11 cellular contexts compared by ENCODE assay signal in genomic region chr10:119521443-119522204, GRCh38. TPM values are rescaled to one million over a fixed set of nuclear protein-coding genes. Genes with fewer than 3 reads are reported as not detected.
DNase-seq lines count a peak whose midpoint lies in the region; ATAC-seq and TF ChIP-seq lines count a peak whose summit lies in the region.
"Had no signal": no experiment of that assay in that cellular context is flagged by ENCODE, and none has a peak within 500 bp of the region (broad histone marks: within the 10 kb centered on the region; RNA-seq: fewer than 3 reads in every experiment).

No MANE protein-coding gene starts in this region.

- H3K4me3 ChIP-seq in MG63 (no peak overlapping the region), dorsolateral prefrontal cortex (no peak overlapping the region)
- H3K4me3 ChIP-seq: SJCRH30, suprapubic skin had no signal

- H3K36me3 ChIP-seq in MG63: no peaks in the 10 kb centered on the region
- H3K36me3 ChIP-seq: SJCRH30 had no signal

- H3K9me3 ChIP-seq in MG63: no peaks in the 10 kb centered on the region
- H3K9me3 ChIP-seq: SJCRH30, suprapubic skin had no signal

- DNase-seq in EH (ENCODE audit: low read depth) (peak; percentile 88), MG63 (peak; percentile 55), non-pigmented ciliary epithelial cell (ENCODE audit: low read depth) (peak; percentile 60), dorsolateral prefrontal cortex (no peak), CD14-positive monocyte (ENCODE audit: low spot score) (no peak)
- no peak for DNase-seq in central memory CD8-positive, alpha-beta T cell (ENCODE audit: low spot score in 2 of 2)
- DNase-seq: NCI-H1436 treated with DMSO at 0.1 percent for 48 hours had no signal

- intact Hi-C loops in dorsolateral prefrontal cortex (cut with DNase I) (no loop called here), CD14-positive monocyte (cut with micrococcal nuclease) (no loop called here)

- H3K36me3 Mint-ChIP-seq in central memory CD8-positive, alpha-beta T cell (ENCODE audit: insufficient read depth): peaks cover 56% of the 10 kb centered on the region
- H3K36me3 Mint-ChIP-seq in CD14-positive monocyte: peaks cover 64 to 82% of the 10 kb centered on the region in 2 donors

- no peak overlapping the region for H3K4me3 Mint-ChIP-seq in central memory CD8-positive, alpha-beta T cell
- no peak overlapping the region for H3K4me3 Mint-ChIP-seq in CD14-positive monocyte

- peaks cover 42% of the 10 kb centered on the region for H3K4me1 Mint-ChIP-seq in central memory CD8-positive, alpha-beta T cell
- peaks cover 25% of the 10 kb centered on the region for H3K4me1 Mint-ChIP-seq in CD14-positive monocyte

- H3K27ac Mint-ChIP-seq in central memory CD8-positive, alpha-beta T cell (ENCODE audit: low read depth): peak overlapping the region; percentile 92
- peak overlapping the region in 2 of 7 donors; percentile 29 to 36 for H3K27ac Mint-ChIP-seq in CD14-positive monocyte

- no peaks in the 10 kb centered on the region for H3K27me3 Mint-ChIP-seq in central memory CD8-positive, alpha-beta T cell
- H3K27me3 Mint-ChIP-seq in CD14-positive monocyte (ENCODE audit: low read depth in 3 of 3): peaks cover 2% of the 10 kb centered on the region in 3 donors

- H3K27me3 ChIP-seq in MG63: no peaks in the 10 kb centered on the region
- H3K27me3 ChIP-seq in dorsolateral prefrontal cortex: peaks cover 0 to 16% (median 0%) of the 10 kb centered on the region in 45 donors
- H3K27me3 ChIP-seq: SJCRH30, suprapubic skin had no signal

- no peak for ATAC-seq in central memory CD8-positive, alpha-beta T cell (replicated peaks; ENCODE audit: extremely low read depth, poor library complexity, severe bottlenecking)
- ATAC-seq in HG03378 (IDR thresholded peaks at IDR 0.05; ENCODE audit: unreplicated experiment) (no peak), HG02884 (IDR thresholded peaks at IDR 0.05; ENCODE audit: unreplicated experiment) (no peak)

- H3K9me3 Mint-ChIP-seq in central memory CD8-positive, alpha-beta T cell: no peaks in the 10 kb centered on the region
- H3K9me3 Mint-ChIP-seq in CD14-positive monocyte: peaks cover 0 to 2% (median 0%) of the 10 kb centered on the region in 7 donors

- TF ChIP-seq CTCF in dorsolateral prefrontal cortex (IDR thresholded peaks at IDR 0.05 in 54 of 56, conservative IDR thresholded peaks at IDR 0.05 in 2 of 56; ENCODE audit: low read depth in 1 of 56, partially characterized antibody in 56 of 56) (no peak), CD14-positive monocyte (IDR thresholded peaks at IDR 0.05) (no peak)

- no peak overlapping the region for H3K27ac ChIP-seq in dorsolateral prefrontal cortex
- H3K27ac ChIP-seq: SJCRH30, suprapubic skin had no signal

RNA-seq across cellular contexts. Expression of gene RGS10, which starts 20.9 kb away (rescaled TPM):
- 33.7 and 41.1 TPM in 2 replicates for total RNA-seq in MG63 (2014; rRNA removed; shearing (Covaris generic); ENCODE audit: low replicate concordance)
- total RNA-seq in dorsolateral prefrontal cortex: 10 to 100 TPM in 44 of 120 experiments, 1 to 10 TPM in 76; 1.0 to 27.7 (median 8.8) TPM
- 10 to 100 TPM; 75.8 to 87.2 TPM for polyA plus RNA-seq in CD14-positive monocyte
- total RNA-seq: SJCRH30 had no signal

Comparison
In these comparisons a context has a peak if more than half of its experiments do, and no peak if none do; other contexts are left out.
1. DNase-seq: peak in EH (single experiment), MG63 (single experiment) and non-pigmented ciliary epithelial cell (single experiment); none in central memory CD8-positive, alpha-beta T cell (0 of 2), dorsolateral prefrontal cortex (0 of 10) and CD14-positive monocyte (single experiment).